ENCODE assay signal across 25 cellular contexts in the genomic region with DNA sequence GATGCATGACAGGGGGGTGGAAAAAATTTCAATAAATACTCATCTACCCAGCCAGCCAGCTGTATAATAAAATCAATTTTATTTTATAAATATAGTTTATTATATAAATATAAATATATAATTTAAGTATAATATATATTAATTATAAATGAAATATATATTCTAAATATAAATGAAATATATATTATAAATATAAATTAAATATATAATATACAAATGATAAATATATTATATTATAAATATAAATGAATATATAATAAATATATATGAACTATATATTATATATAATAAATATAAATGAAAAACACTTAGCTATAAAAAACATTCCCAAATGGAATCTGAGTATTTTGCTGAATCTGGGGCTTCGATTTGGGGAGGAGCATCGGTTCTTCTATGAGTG.
"Had no signal": no experiment of that assay in that cellular context is flagged by ENCODE, and none has a peak within 500 bp of the region (broad histone marks: within the 10 kb centered on the region; RNA-seq: fewer than 3 reads in every experiment).

No MANE protein-coding gene starts in this region.

- H3K27ac ChIP-seq: adrenal gland, body of pancreas, colonic mucosa, gastrocnemius medialis, heart left ventricle, WERI-Rb-1 had no signal

- H3K36me3 ChIP-seq: adrenal gland, colonic mucosa, gastrocnemius medialis, heart left ventricle, WERI-Rb-1 had no signal

- ATAC-seq: activated naive CD8-positive, alpha-beta T cell treated with anti-CD3 and anti-CD28 coated beads, Interleukin-2, amount 50 U/mL, for 24 hours; body of pancreas; esophagus mucosa; gastrocnemius medialis; heart left ventricle had no signal

- H3K9me3 ChIP-seq: adrenal gland, body of pancreas, colonic mucosa, gastrocnemius medialis had no signal

- DNase-seq: activated CD4-positive, alpha-beta memory T cell treated with anti-CD3 and anti-CD28 coated beads, Interleukin-2, amount 10 ng/mL, durations not matched to agents 7 days and 5 days; activated CD4-positive, alpha-beta T cell treated with anti-CD3 and anti-CD28 coated beads for 1 hour; activated CD4-positive, alpha-beta T cell treated with anti-CD3 and anti-CD28 coated beads for 4 hours; activated CD4-positive, alpha-beta T cell treated with anti-CD3 and anti-CD28 coated beads, Interleukin-2, amount 10 ng/mL, durations not matched to agents 7 days and 5 days; activated CD4-positive, alpha-beta T cell treated with anti-CD3 and anti-CD28 coated beads, Interleukin-2, amount 50 U/mL, for 4 hours; activated effector memory CD4-positive, alpha-beta T cell treated with anti-CD3 and anti-CD28 coated beads, Interleukin-2, amount 50 U/mL, for 16 hours; activated naive CD4-positive, alpha-beta T cell treated with anti-CD3 and anti-CD28 coated beads for 36 hours; activated naive CD8-positive, alpha-beta T cell treated with anti-CD3 and anti-CD28 coated beads for 36 hours; activated naive CD8-positive, alpha-beta T cell treated with anti-CD3 and anti-CD28 coated beads, Interleukin-2, amount 50 U/mL, for 24 hours; activated T-cell treated with anti-CD3 and anti-CD28 coated beads, Interleukin-2, amount 50 U/mL, for 1 hour; activated T-cell treated with anti-CD3 and anti-CD28 coated beads, Interleukin-2, amount 50 U/mL, for 48 hours; adrenal gland; amygdala; aorta; body of pancreas; caudate nucleus; colonic mucosa; effector CD8-positive, alpha-beta T cell; foreskin fibroblast; gastrocnemius medialis; glutamatergic neuron; heart left ventricle; T-helper 2 cell; WERI-Rb-1 had no signal

- H3K4me3 ChIP-seq: adrenal gland, body of pancreas, colonic mucosa, gastrocnemius medialis, heart left ventricle had no signal

- H3K4me1 ChIP-seq: adrenal gland, body of pancreas, colonic mucosa, gastrocnemius medialis, heart left ventricle had no signal
